In genomic region chr14:22837059-22837749, GRCh38 we compare ENCODE assay signal across 9 cellular contexts. TPM values are rescaled to one million over a fixed set of nuclear protein-coding genes. Genes with fewer than 3 reads are reported as not detected.
DNase-seq lines count a peak whose midpoint lies in the region; ATAC-seq, FAIRE-seq and TF ChIP-seq lines count a peak whose summit lies in the region.
"Had no signal": no experiment of that assay in that cellular context is flagged by ENCODE, and none has a peak within 500 bp of the region (broad histone marks: within the 10 kb centered on the region; RNA-seq: fewer than 3 reads in every experiment).

No MANE protein-coding gene starts in this region.

- no peak for TF ChIP-seq CTCF in endothelial cell of umbilical vein (IDR thresholded peaks at IDR 0.05; ENCODE audit: extremely low read depth in 1 of 2, insufficient read depth in 1 of 2, low read depth in 1 of 2, low read length in 2 of 2)

- DNase-seq in DMS 273 (lab: John Stamatoyannopoulos, UW; ENCODE audit: unreplicated experiment) (peak; percentile 73), DMS 273 treated with DMSO at 0.1 percent for 48 hours (lab: John Stamatoyannopoulos, UW) (no peak), SJCRH30 (peak in 1 of 2 experiments; percentile 63), endothelial cell of umbilical vein (ENCODE audit: low read depth, low spot score) (peak; percentile 67)

- H3K79me2 ChIP-seq in endothelial cell of umbilical vein (ENCODE audit: control insufficient read depth, insufficient read depth, low read length), result peaks cover 59% of the 10 kb centered on the region

- H3K4me1 ChIP-seq in SJCRH30 (peaks cover 14% of the 10 kb centered on the region), endothelial cell of umbilical vein (ENCODE audit: control insufficient read depth, extremely low read depth, insufficient read depth, low read length) (peaks cover 36% of the 10 kb centered on the region), muscle layer of colon (ENCODE audit: insufficient read depth, low read length) (peaks cover 36% of the 10 kb centered on the region)

- CTCF ChIA-PET in endothelial cell of umbilical vein (lab: Charles Lee), result interaction anchor here (1.0 to 12.5 kb wide), 16 partner anchors 14 to 280 kb away, joined by 3 to 214 read pairs (median 4); partner anchors contain the start of gene LRP10

- intact Hi-C loops in endothelial cell of umbilical vein (cut with micrococcal nuclease), result loop anchor here (5.0 kb wide), 1 partner anchor 280 kb away; no protein-coding TSS in a partner anchor

- H3K4me3 ChIP-seq in SJCRH30 (peak overlapping the region; percentile 95), endothelial cell of umbilical vein (replicated peaks in 1 of 3; ENCODE audit: insufficient read depth in 1 of 3, low read depth in 1 of 3, low read length in 3 of 3) (peak overlapping the region; percentile 75 to 94 (median 86)), muscle layer of colon (ENCODE audit: low read depth in 1 of 2, low read length in 2 of 2) (peak overlapping the region; percentile 96 to 97)

- TF ChIP-seq POLR2A in endothelial cell of umbilical vein (IDR thresholded peaks at IDR 0.05; ENCODE audit: low read depth, low read length), result no peak

- H3K27ac ChIP-seq in SJCRH30 (peak overlapping the region; percentile 85), endothelial cell of umbilical vein (ENCODE audit: insufficient read depth, low read depth, low read length) (peak overlapping the region; percentile 84), muscle layer of colon (ENCODE audit: low read depth, low read length) (peak overlapping the region; percentile 86)
- H3K27ac ChIP-seq: 22Rv1 had no signal

- H3K9me1 ChIP-seq in endothelial cell of umbilical vein (replicated peaks; ENCODE audit: control insufficient read depth, extremely low read depth, insufficient read depth, low read length), result no peaks in the 10 kb centered on the region

- no peaks in the 10 kb centered on the region for H3K9me3 ChIP-seq in SJCRH30 (replicated peaks)
- no peaks in the 10 kb centered on the region for H3K9me3 ChIP-seq in endothelial cell of umbilical vein (replicated peaks; ENCODE audit: control insufficient read depth, insufficient read depth, low read length)
- H3K9me3 ChIP-seq in muscle layer of colon (ENCODE audit: low read length), result no peaks in the 10 kb centered on the region

- FAIRE-seq in endothelial cell of umbilical vein (lab: Jason Lieb, UNC), result peak; percentile 44

- H3K27me3 ChIP-seq in SJCRH30 (no peaks in the 10 kb centered on the region), endothelial cell of umbilical vein (ENCODE audit: control insufficient read depth in 2 of 2, insufficient read depth in 2 of 2, low read length in 2 of 2) (no peaks in the 10 kb centered on the region), muscle layer of colon (ENCODE audit: control insufficient read depth in 1 of 2, insufficient read depth in 2 of 2, low read length in 2 of 2) (no peaks in the 10 kb centered on the region)

- H3K36me3 ChIP-seq in SJCRH30 (peaks cover 22% of the 10 kb centered on the region), endothelial cell of umbilical vein (ENCODE audit: control insufficient read depth in 2 of 2, extremely low read depth in 1 of 2, insufficient read depth in 2 of 2, low read length in 2 of 2) (peaks cover 9 to 23% of the 10 kb centered on the region in 2 experiments), muscle layer of colon (ENCODE audit: insufficient read depth, low read length) (peaks cover 26% of the 10 kb centered on the region)

- H4K20me1 ChIP-seq in endothelial cell of umbilical vein (replicated peaks; ENCODE audit: control insufficient read depth, extremely low read depth, insufficient read depth, low read length), result no peaks in the 10 kb centered on the region

- H3K4me2 ChIP-seq in endothelial cell of umbilical vein (ENCODE audit: insufficient read depth, low read length), result peak overlapping the region; percentile 79

- POLR2A ChIA-PET in endothelial cell of umbilical vein (lab: Charles Lee), result interaction anchor here (1.1 to 2.0 kb wide), 3 partner anchors 11 to 14 kb away, joined by 7 to 9 read pairs (median 7); no protein-coding TSS in a partner anchor

- no peak for ATAC-seq in HG03280 (IDR thresholded peaks at IDR 0.05; ENCODE audit: unreplicated experiment)
- no peak for ATAC-seq in GM18517 (IDR thresholded peaks at IDR 0.05; ENCODE audit: unreplicated experiment)
- no peak for ATAC-seq in GM18519 (IDR thresholded peaks at IDR 0.05; ENCODE audit: low FRiP score, unreplicated experiment)

- dilution Hi-C loops in endothelial cell of umbilical vein (cut with MboI; ENCODE audit: extremely low pct_ligation_motif_present, low sequenced_read_pairs), result no loop called here

- H2AFZ ChIP-seq in endothelial cell of umbilical vein (ENCODE audit: low read depth, low read length), result no peak overlapping the region

- H3K9ac ChIP-seq in endothelial cell of umbilical vein (replicated peaks; ENCODE audit: extremely low read depth, insufficient read depth, low read length) (peak overlapping the region; percentile 97), muscle layer of colon (ENCODE audit: low read length) (peak overlapping the region; percentile 89)

- no TSS peak for BruUV-seq in endothelial cell of umbilical vein (replicated peaks; lab: Mats Ljungman, UMichigan)

TF ChIP-seq in endothelial cell of umbilical vein, 7 proteins besides CTCF, POLR2A, EP300 and RAD21 (continues in another document):
- TF ChIP-seq MYC (IDR thresholded peaks at IDR 0.05; ENCODE audit: low read depth, low read length) (no peak), EZH2 (IDR thresholded peaks at IDR 0.05; ENCODE audit: borderline replicate concordance, low read depth, low read length, severe bottlenecking) (no peak), GATA2 (IDR thresholded peaks at IDR 0.05; ENCODE audit: insufficient read depth, insufficient read length, low read depth, low read length) (no peak), POLR2AphosphoS5 (IDR thresholded peaks at IDR 0.05; ENCODE audit: insufficient read depth, low read depth, low read length) (no peak), FOS (IDR thresholded peaks at IDR 0.05; ENCODE audit: borderline replicate concordance, insufficient read depth, low read length) (no peak), JUN (IDR thresholded peaks at IDR 0.05; ENCODE audit: borderline replicate concordance, insufficient read depth, insufficient read length, low read depth) (no peak)

RNA-seq across cellular contexts. Expression of gene MMP14, which starts 0.8 kb away (rescaled TPM):
- total RNA-seq in SJCRH30 (2014; rRNA removed; shearing (Covaris generic)), result 96.7 and 98.7 TPM in 2 replicates
- 603 and 615 TPM in 2 replicates for total RNA-seq in endothelial cell of umbilical vein
- polyA plus RNA-seq in endothelial cell of umbilical vein, result 501 and 506 TPM in 2 replicates
- 405 and 422 TPM in 2 replicates for polyA plus RNA-seq in endothelial cell of umbilical vein (2011; cell fraction: cytosol; rRNA removed)
- polyA plus RNA-seq in endothelial cell of umbilical vein (2011; cell fraction: nucleus; rRNA removed), result 470 and 520 TPM in 2 replicates
- 391 and 406 TPM in 2 replicates for polyA plus RNA-seq in endothelial cell of umbilical vein (2012)
- polyA minus RNA-seq in endothelial cell of umbilical vein, result 453 and 535 TPM in 2 replicates
- polyA minus RNA-seq in endothelial cell of umbilical vein (2011; cell fraction: cytosol; rRNA and poly(A)+ RNA removed), result not detected
- 120 and 149 TPM in 2 replicates for polyA minus RNA-seq in endothelial cell of umbilical vein (2011; cell fraction: nucleus; rRNA and poly(A)+ RNA removed)

RNA-seq across cellular contexts. Expression of gene MRPL52, which starts 7.5 kb away (rescaled TPM):
- total RNA-seq in SJCRH30 (2014; rRNA removed; shearing (Covaris generic)), result 65.1 and 95.5 TPM in 2 replicates
- total RNA-seq in endothelial cell of umbilical vein, result 174 TPM in 2 replicates
- 81.1 and 127 TPM in 2 replicates for polyA plus RNA-seq in endothelial cell of umbilical vein
- polyA plus RNA-seq in endothelial cell of umbilical vein (2011; cell fraction: cytosol; rRNA removed), result 87.3 and 87.8 TPM in 2 replicates
- 45.3 and 48.8 TPM in 2 replicates for polyA plus RNA-seq in endothelial cell of umbilical vein (2011; cell fraction: nucleus; rRNA removed)
- polyA plus RNA-seq in endothelial cell of umbilical vein (2012), result 152 and 176 TPM in 2 replicates
- polyA minus RNA-seq in endothelial cell of umbilical vein, result 17.8 and 26.3 TPM in 2 replicates
- 56.1 TPM for polyA minus RNA-seq in endothelial cell of umbilical vein (2011; cell fraction: cytosol; rRNA and poly(A)+ RNA removed)
- polyA minus RNA-seq in endothelial cell of umbilical vein (2011; cell fraction: nucleus; rRNA and poly(A)+ RNA removed), result 9.8 and 11.5 TPM in 2 replicates

RNA-seq across cellular contexts. Expression of gene SLC7A7, which starts 22.0 kb away (rescaled TPM):
- 46.2 and 47.8 TPM in 2 replicates for total RNA-seq in SJCRH30 (2014; rRNA removed; shearing (Covaris generic))
- 18.5 and 22.5 TPM in 2 replicates for total RNA-seq in endothelial cell of umbilical vein
- 94.0 and 103 TPM in 2 replicates for polyA plus RNA-seq in endothelial cell of umbilical vein
- 31.3 and 31.5 TPM in 2 replicates for polyA plus RNA-seq in endothelial cell of umbilical vein (2011; cell fraction: cytosol; rRNA removed)
- polyA plus RNA-seq in endothelial cell of umbilical vein (2011; cell fraction: nucleus; rRNA removed), result 33.2 and 38.6 TPM in 2 replicates
- polyA plus RNA-seq in endothelial cell of umbilical vein (2012), result 9.0 and 10.5 TPM in 2 replicates
- 83.6 and 99.3 TPM in 2 replicates for polyA minus RNA-seq in endothelial cell of umbilical vein
- not detected for polyA minus RNA-seq in endothelial cell of umbilical vein (2011; cell fraction: cytosol; rRNA and poly(A)+ RNA removed)
- 11.0 and 15.1 TPM in 2 replicates for polyA minus RNA-seq in endothelial cell of umbilical vein (2011; cell fraction: nucleus; rRNA and poly(A)+ RNA removed)

RNA-seq across cellular contexts. Expression of gene LRP10, which starts 34.3 kb away (rescaled TPM):
- 12.2 and 12.5 TPM in 2 replicates for total RNA-seq in SJCRH30 (2014; rRNA removed; shearing (Covaris generic))
- total RNA-seq in endothelial cell of umbilical vein, result 119 and 123 TPM in 2 replicates
- 157 and 192 TPM in 2 replicates for polyA plus RNA-seq in endothelial cell of umbilical vein
- 119 and 152 TPM in 2 replicates for polyA plus RNA-seq in endothelial cell of umbilical vein (2011; cell fraction: cytosol; rRNA removed)
- polyA plus RNA-seq in endothelial cell of umbilical vein (2011; cell fraction: nucleus; rRNA removed), result 62.0 and 72.3 TPM in 2 replicates
- polyA plus RNA-seq in endothelial cell of umbilical vein (2012), result 115 and 125 TPM in 2 replicates
- polyA minus RNA-seq in endothelial cell of umbilical vein, result 193 and 248 TPM in 2 replicates
- 31.7 TPM for polyA minus RNA-seq in endothelial cell of umbilical vein (2011; cell fraction: cytosol; rRNA and poly(A)+ RNA removed)
- polyA minus RNA-seq in endothelial cell of umbilical vein (2011; cell fraction: nucleus; rRNA and poly(A)+ RNA removed), result 37.7 and 38.5 TPM in 2 replicates

RNA-seq across cellular contexts. Expression of gene REM2, which starts 45.8 kb away (rescaled TPM):
- not detected in 2 replicates for total RNA-seq in SJCRH30 (2014; rRNA removed; shearing (Covaris generic))
- 0.33 TPM in 1 of 2 replicates, not detected in the other for total RNA-seq in endothelial cell of umbilical vein
- polyA plus RNA-seq in endothelial cell of umbilical vein, result 0.06 TPM in 1 of 2 replicates, not detected in the other
- 0.04 TPM in 1 of 2 replicates, not detected in the other for polyA plus RNA-seq in endothelial cell of umbilical vein (2011; cell fraction: cytosol; rRNA removed)
- 0.46 TPM in 2 replicates for polyA plus RNA-seq in endothelial cell of umbilical vein (2011; cell fraction: nucleus; rRNA removed)
- not detected in 2 replicates for polyA plus RNA-seq in endothelial cell of umbilical vein (2012)
- polyA minus RNA-seq in endothelial cell of umbilical vein, result 0.17 TPM in 1 of 2 replicates, not detected in the other
- not detected for polyA minus RNA-seq in endothelial cell of umbilical vein (2011; cell fraction: cytosol; rRNA and poly(A)+ RNA removed)
- polyA minus RNA-seq in endothelial cell of umbilical vein (2011; cell fraction: nucleus; rRNA and poly(A)+ RNA removed), result 0.34 TPM in 1 of 2 replicates, not detected in the other
